8 cellular contexts compared by ENCODE assay signal in the genomic region with DNA sequence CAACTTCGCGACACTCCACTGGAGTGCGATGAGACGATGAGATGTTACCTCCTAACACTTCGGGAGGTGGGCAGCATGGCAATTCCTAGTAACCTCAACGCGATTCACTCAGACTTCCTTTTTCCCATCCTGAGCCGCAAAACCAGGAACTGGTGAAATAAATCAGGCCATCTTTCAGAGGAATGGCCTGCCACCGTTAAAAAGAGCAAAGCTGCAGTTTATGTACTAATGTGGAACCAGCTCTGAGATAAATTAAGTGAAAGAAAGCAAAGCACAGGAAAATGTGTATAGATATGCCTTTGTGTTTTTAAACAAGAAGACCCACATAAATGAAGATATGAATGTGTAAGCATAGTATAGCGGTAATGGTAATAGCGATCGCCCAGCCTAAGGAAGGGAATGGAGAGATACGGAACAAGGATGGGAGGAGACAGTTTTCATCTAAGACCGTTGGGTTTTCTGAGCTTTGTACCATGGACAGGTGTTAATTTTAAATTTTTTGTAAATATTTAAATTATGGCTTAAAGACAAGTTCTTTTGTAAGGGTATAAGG.
DNase-seq lines count a peak whose midpoint lies in the region.

No MANE protein-coding gene starts in this region.

- H3K4me1 ChIP-seq in muscle layer of duodenum (ENCODE audit: control insufficient read depth in 1 of 2, insufficient read depth in 2 of 2, low read length in 2 of 2) = peaks cover 0 to 4% of the 10 kb centered on the region in 2 donors

- H3K9me3 ChIP-seq in muscle layer of duodenum (ENCODE audit: control insufficient read depth in 1 of 2, low read length in 2 of 2) = no peaks in the 10 kb centered on the region

- H3K27me3 ChIP-seq in muscle layer of duodenum (ENCODE audit: low read depth, low read length) = no peaks in the 10 kb centered on the region

- no peaks in the 10 kb centered on the region for H3K36me3 ChIP-seq in muscle layer of duodenum (ENCODE audit: control insufficient read depth in 1 of 2, insufficient read depth in 2 of 2, low read length in 2 of 2)

- DNase-seq in NCI-H2107 treated with DMSO at 0.1 percent for 48 hours (lab: John Stamatoyannopoulos, UW; ENCODE audit: unreplicated experiment) = peak; percentile 69
- DNase-seq in NCI-H2107 (lab: John Stamatoyannopoulos, UW) = no peak
- peak; percentile 82 for DNase-seq in NCI-H526 treated with DMSO at 0.1 percent for 48 hours (lab: John Stamatoyannopoulos, UW)
- peak; percentile 64 for DNase-seq in cerebellar cortex (ENCODE audit: low spot score)
- DNase-seq in NCI-H1436 (lab: John Stamatoyannopoulos, UW) = no peak
- DNase-seq in NCI-H187 treated with DMSO at 0.1 percent for 48 hours (lab: John Stamatoyannopoulos, UW) = no peak
- no peak for DNase-seq in stimulated activated CD4-positive, alpha-beta T cell treated with anti-CD3 and anti-CD28 coated beads, Interleukin-4, amount 100 ng/mL, for 24 hours

- peak overlapping the region; percentile 70 to 82 for H3K4me3 ChIP-seq in muscle layer of duodenum (ENCODE audit: low read depth in 1 of 2, low read length in 2 of 2)

- peak overlapping the region; percentile 91 for H3K27ac ChIP-seq in muscle layer of duodenum (ENCODE audit: low read length)

Comparison
In these comparisons a context has a peak if more than half of its experiments do, and no peak if none do; other contexts are left out.
1. DNase-seq: peak in NCI-H2107 treated with DMSO at 0.1 percent for 48 hours (single experiment), NCI-H526 treated with DMSO at 0.1 percent for 48 hours (single experiment) and cerebellar cortex (single experiment); none in NCI-H2107 (single experiment), NCI-H1436 (single experiment), NCI-H187 treated with DMSO at 0.1 percent for 48 hours (single experiment) and stimulated activated CD4-positive, alpha-beta T cell treated with anti-CD3 and anti-CD28 coated beads, Interleukin-4, amount 100 ng/mL, for 24 hours (single experiment).